In genomic region chr10:73997806-73998622, GRCh38 we compare ENCODE assay signal across 8 cellular contexts. TPM values are rescaled to one million over a fixed set of nuclear protein-coding genes. Genes with fewer than 3 reads are reported as not detected.
DNase-seq lines count a peak whose midpoint lies in the region; ATAC-seq and TF ChIP-seq lines count a peak whose summit lies in the region.

VCL (plus strand) TSS chr10:73998116; CDS start chr10:73998208, 92 bp downstream.

- peak within 1 kb of the TSS; percentile 95 for H3K27ac Mint-ChIP-seq in activated B cell treated with CpG ODN at 0.5 μM for 24 hours
- H3K27ac Mint-ChIP-seq in immature natural killer cell, result peak within 1 kb of the TSS; percentile 83 to 99 (median 96)

- H3K9me3 ChIP-seq in spleen, result no peaks in the 10 kb centered on the region

- DNase-seq in AG08395 (ENCODE audit: low spot score) (peak; percentile 97), NCI-H345 (lab: John Stamatoyannopoulos, UW) (peak; percentile 95), activated B cell treated with CpG ODN at 0.5 μM for 24 hours (peak; percentile 91), caudate nucleus (lab: John Stamatoyannopoulos, UW) (peak; percentile 66 to 98 (median 95)), immature natural killer cell (peak; percentile 94), spleen (peak; percentile 99)

- peak within 1 kb of the TSS; percentile 70 to 96 (median 91) for H3K4me3 ChIP-seq in spleen

- no peaks in the 10 kb centered on the region for H3K9me3 Mint-ChIP-seq in activated B cell treated with CpG ODN at 0.5 μM for 24 hours
- H3K9me3 Mint-ChIP-seq in immature natural killer cell, result no peaks in the 10 kb centered on the region

- peaks cover 0 to 6% (median 0%) of the 10 kb centered on the region in 6 donors for H3K36me3 ChIP-seq in spleen

- H3K4me3 Mint-ChIP-seq in activated B cell treated with CpG ODN at 0.5 μM for 24 hours (peak within 1 kb of the TSS; percentile 96), immature natural killer cell (peak within 1 kb of the TSS; percentile 94 to 100 (median 99))

- peaks cover 11 to 78% (median 44%) of the 10 kb centered on the region in 6 donors for H3K4me1 ChIP-seq in spleen

- TF ChIP-seq POLR2A in GM18951 (IDR thresholded peaks at IDR 0.05; ENCODE audit: extremely low read depth, insufficient read depth, insufficient read length), result peak; percentile 93
- peak; percentile 83 to 98 (median 89) for TF ChIP-seq POLR2A in spleen (IDR thresholded peaks at IDR 0.05)

- POLR2A ChIA-PET in activated B cell treated with CpG ODN at 0.5 μM for 24 hours (lab: Charles Lee), result interaction anchor here (0.6 to 2.5 kb wide), 8 partner anchors 11 to 225 kb away, joined by 3 to 6 read pairs (median 3); partner anchors contain the start of genes ADK and AP3M1

- H3K27ac ChIP-seq in caudate nucleus (ENCODE audit: low read depth, low read length) (peak within 1 kb of the TSS; percentile 76), spleen (peak within 1 kb of the TSS; percentile 86 to 97 (median 94))

- H3K36me3 Mint-ChIP-seq in activated B cell treated with CpG ODN at 0.5 μM for 24 hours (ENCODE audit: low read depth) (peaks cover 4% of the 10 kb centered on the region), immature natural killer cell (peaks cover 0 to 3% (median 0%) of the 10 kb centered on the region in 3 donors)

- intact Hi-C loops in activated B cell treated with CpG ODN at 0.5 μM for 24 hours (cut with micrococcal nuclease) (loop anchor here (1.0 to 5.0 kb wide), 8 partner anchors 41 to 1234 kb away; partner anchors contain the start of genes ADK, KAT6B and NDST2), spleen (cut with DNase I; ENCODE audit: low total_unique reads) (no loop called here)

- H3K4me1 Mint-ChIP-seq in activated B cell treated with CpG ODN at 0.5 μM for 24 hours, result peaks cover 45% of the 10 kb centered on the region
- peaks cover 61 to 73% of the 10 kb centered on the region in 2 donors for H3K4me1 Mint-ChIP-seq in immature natural killer cell

- TF ChIP-seq CTCF in activated B cell treated with CpG ODN at 0.5 μM for 24 hours (IDR thresholded peaks at IDR 0.05), result no peak
- peak in 5 of 11 experiments; percentile 10 to 53 (median 15) for TF ChIP-seq CTCF in spleen (IDR thresholded peaks at IDR 0.05 in 8 of 11, conservative IDR thresholded peaks at IDR 0.05 in 3 of 11)

- WGBS in spleen, 5 donors, result 0% methylated on average over 28 to 90 of the region's 90 CpGs

- ATAC-seq in HG03196 (IDR thresholded peaks at IDR 0.05; ENCODE audit: unreplicated experiment) (peak; percentile 98), activated B cell treated with CpG ODN at 0.5 μM for 24 hours (ENCODE audit: low read depth) (peak; percentile 97)

- in situ Hi-C loops in GM18951 (cut with MboI; ENCODE audit: low sequenced_read_pairs, unreplicated experiment), result no loop called here

- CTCF ChIA-PET in activated B cell treated with CpG ODN at 0.5 μM for 24 hours (lab: Charles Lee), result interaction anchor here (0.7 to 1.5 kb wide), 3 partner anchors 39 to 83 kb away, joined by 4 read pairs; no protein-coding TSS in a partner anchor

- H3K27me3 Mint-ChIP-seq in activated B cell treated with CpG ODN at 0.5 μM for 24 hours, result no peaks in the 10 kb centered on the region
- peaks cover 5 to 19% (median 5%) of the 10 kb centered on the region in 3 donors for H3K27me3 Mint-ChIP-seq in immature natural killer cell (ENCODE audit: low read depth in 3 of 3)

- no peaks in the 10 kb centered on the region for H3K27me3 ChIP-seq in spleen (replicated peaks in 1 of 7)

RNA-seq across cellular contexts. Expression of gene VCL, which starts in this region (rescaled TPM):
- total RNA-seq in activated B cell treated with CpG ODN at 0.5 μM for 24 hours (21.3 and 25.8 TPM in 2 replicates), spleen (100 to 1,000 TPM in 3 of 7 donors, 10 to 100 TPM in 4; 42.9 to 214 (median 88.0) TPM)
- polyA plus RNA-seq in immature natural killer cell (10 to 100 TPM; 38.6 to 95.0 (median 55.9) TPM), spleen (10 to 100 TPM in 1 of 3 donors, 1 to 10 TPM in 2; 8.8 to 13.6 (median 9.4) TPM)

Comparison
In these comparisons a context has a peak if more than half of its experiments do, and no peak if none do; other contexts are left out.
1. Peak in every context shown above with its lines: DNase-seq, ATAC-seq, H3K4me3 ChIP-seq and H3K27ac ChIP-seq.